ENCODE assay signal across 10 cellular contexts in genomic region chr17:41697122-41697962, GRCh38. TPM values are rescaled to one million over a fixed set of nuclear protein-coding genes. Genes with fewer than 3 reads are reported as not detected.
A peak's percentile ranks its signal among the peaks of the same experiment; 100 is the strongest.
DNase-seq lines count a peak whose midpoint lies in the region; ATAC-seq and TF ChIP-seq lines count a peak whose summit lies in the region.
"Had no signal": no experiment of that assay in that cellular context is flagged by ENCODE, and none has a peak within 500 bp of the region (broad histone marks: within the 10 kb centered on the region; RNA-seq: fewer than 3 reads in every experiment).

No MANE protein-coding gene starts in this region.

- ATAC-seq in GM19467 (IDR thresholded peaks at IDR 0.05; ENCODE audit: unreplicated experiment): no peak
- ATAC-seq in GM18873 (IDR thresholded peaks at IDR 0.05; ENCODE audit: low FRiP score, unreplicated experiment): no peak

- intact Hi-C loops in prostate gland (cut with DNase I): no loop called here

- TF ChIP-seq CTCF in prostate gland (IDR thresholded peaks at IDR 0.05): no peak
- TF ChIP-seq CTCF in RWPE1 (conservative IDR thresholded peaks at IDR 0.05; ENCODE audit: low read depth): no peak

- H3K4me3 ChIP-seq in prostate gland: no peak overlapping the region
- H3K4me3 ChIP-seq: skin epidermis had no signal

- no peaks in the 10 kb centered on the region for H3K9me3 ChIP-seq in prostate gland

- H3K27me3 ChIP-seq in prostate gland (replicated peaks; ENCODE audit: insufficient read depth): no peaks in the 10 kb centered on the region

- no peak for TF ChIP-seq POLR2A in prostate gland (IDR thresholded peaks at IDR 0.05)

- H3K27ac ChIP-seq in prostate gland (peak overlapping the region in 1 of 2 donors; percentile 8), RWPE1 (no peak overlapping the region)

- peak; percentile 36 for DNase-seq in ELR (ENCODE audit: low read depth)
- DNase-seq in NOMO-1 treated with dmso at 0.1 percent for 144 hours (lab: John Stamatoyannopoulos, UW; ENCODE audit: unreplicated experiment): peak; percentile 50
- DNase-seq in globus pallidus (ENCODE audit: low spot score): peak; percentile 77
- peak; percentile 55 for DNase-seq in prostate gland (ENCODE audit: low spot score)
- no peak for DNase-seq in stimulated activated CD4-positive, alpha-beta T cell treated with anti-CD3 and anti-CD28 coated beads, Interleukin-15, amount 100 ng/mL, for 24 hours
- DNase-seq in RWPE1 (ENCODE audit: low spot score): no peak

- 33% methylated on average over 6 of the region's 6 CpGs for WGBS in prostate gland

- POLR2A ChIA-PET in RWPE1 (lab: Yijun Ruan, JAX; ENCODE audit: low non-redundant PET): no interaction called here

- H3K4me1 ChIP-seq in prostate gland (replicated peaks): no peaks in the 10 kb centered on the region

- CTCF ChIA-PET in RWPE1 (lab: Yijun Ruan, JAX): no interaction called here

- H3K36me3 ChIP-seq in prostate gland: peaks cover 5% of the 10 kb centered on the region in 2 donors

RNA-seq across cellular contexts. Expression of gene EIF1, which starts 8.7 kb away (rescaled TPM):
- total RNA-seq in prostate gland: 100 to 1,000 TPM; 136 to 320 TPM

RNA-seq across cellular contexts. Expression of gene GAST, which starts 14.8 kb away (rescaled TPM):
- not detected for total RNA-seq in prostate gland
- total RNA-seq: subcutaneous adipose tissue had no signal

RNA-seq across cellular contexts. Expression of gene HAP1, which starts 37.1 kb away (rescaled TPM):
- total RNA-seq in prostate gland: 1 to 10 TPM in 1 of 2 donors, under 1 TPM in 1; 0.55 to 3.6 TPM
- total RNA-seq: subcutaneous adipose tissue had no signal

Comparison
In these comparisons a context has a peak if more than half of its experiments do, and no peak if none do; other contexts are left out.
1. DNase-seq: peak in ELR (single experiment), NOMO-1 treated with dmso at 0.1 percent for 144 hours (single experiment), globus pallidus (single experiment) and prostate gland (single experiment); none in stimulated activated CD4-positive, alpha-beta T cell treated with anti-CD3 and anti-CD28 coated beads, Interleukin-15, amount 100 ng/mL, for 24 hours (single experiment) and RWPE1 (single experiment).